ENCODE assay signal across 12 cellular contexts in genomic region chr15:32834156-32834555, GRCh38.
DNase-seq lines count a peak whose midpoint lies in the region; ATAC-seq and TF ChIP-seq lines count a peak whose summit lies in the region.
"Had no signal": no experiment of that assay in that cellular context is flagged by ENCODE, and none has a peak within 500 bp of the region (broad histone marks: within the 10 kb centered on the region; RNA-seq: fewer than 3 reads in every experiment).

No MANE protein-coding gene starts in this region.

- H3K4me3 ChIP-seq in left lung (no peak overlapping the region), lower lobe of right lung (no peak overlapping the region)
- H3K4me3 ChIP-seq: coronary artery had no signal

- ATAC-seq in GM18861 (IDR thresholded peaks at IDR 0.05; ENCODE audit: unreplicated experiment): peak; percentile 95
- peak; percentile 93 for ATAC-seq in GM21825 (IDR thresholded peaks at IDR 0.05; ENCODE audit: unreplicated experiment)
- ATAC-seq in HG03571 (IDR thresholded peaks at IDR 0.05; ENCODE audit: unreplicated experiment): peak; percentile 93
- ATAC-seq in left lung: peak; percentile 53
- no peak for ATAC-seq in HG02840 (IDR thresholded peaks at IDR 0.05; ENCODE audit: low FRiP score, unreplicated experiment)
- ATAC-seq in lower lobe of right lung: no peak
- ATAC-seq: T-cell had no signal

- H3K4me1 ChIP-seq in left lung (no peaks in the 10 kb centered on the region), lower lobe of right lung (no peaks in the 10 kb centered on the region)

- H3K36me3 ChIP-seq in left lung (no peaks in the 10 kb centered on the region), lower lobe of right lung (no peaks in the 10 kb centered on the region)

- no peaks in the 10 kb centered on the region for H3K27me3 ChIP-seq in left lung
- H3K27me3 ChIP-seq in lower lobe of right lung (ENCODE audit: low read depth): no peaks in the 10 kb centered on the region

- TF ChIP-seq CTCF in left lung (IDR thresholded peaks at IDR 0.05) (no peak), lower lobe of right lung (IDR thresholded peaks at IDR 0.05) (no peak)

- intact Hi-C loops in left lung (cut with DNase I): no loop called here
- intact Hi-C loops in lower lobe of right lung (cut with DNase I): no loop called here

- DNase-seq in left lung: no peak
- no peak for DNase-seq in NCI-H1105 treated with DMSO at 0.1 percent for 48 hours (lab: John Stamatoyannopoulos, UW)
- no peak for DNase-seq in lower lobe of right lung
- DNase-seq in C1 segment of cervical spinal cord (lab: John Stamatoyannopoulos, UW): no peak
- DNase-seq: DMS79, NCI-H1417 treated with DMSO at 0.1 percent for 48 hours, T-cell had no signal

- H3K27ac ChIP-seq in left lung: no peak overlapping the region
- H3K27ac ChIP-seq in lower lobe of right lung: no peak overlapping the region
- H3K27ac ChIP-seq: coronary artery had no signal

- H3K9me3 ChIP-seq in left lung (no peaks in the 10 kb centered on the region), lower lobe of right lung (no peaks in the 10 kb centered on the region)

Comparison
In these comparisons a context has a peak if more than half of its experiments do, and no peak if none do; other contexts are left out.
1. ATAC-seq: peak in GM18861 (single experiment), GM21825 (single experiment), HG03571 (single experiment) and left lung (single experiment); none in HG02840 (single experiment) and lower lobe of right lung (0 of 2).